In genomic region chr2:231051116-231051515, GRCh38 we compare ENCODE assay signal across 1 cellular context.
TF ChIP-seq lines count a peak whose summit lies in the region.

No MANE protein-coding gene starts in this region.

TF ChIP-seq in GM23338, 12 proteins besides CTCF, POLR2A, EP300 and RAD21 (continued from another document):
- TF ChIP-seq ZNF462 (CRISPR knock-in tag; IDR thresholded peaks at IDR 0.05), result no peak
- TF ChIP-seq NANOG (IDR thresholded peaks at IDR 0.05; ENCODE audit: borderline replicate concordance), result no peak
- TF ChIP-seq EZH2phosphoT487 (IDR thresholded peaks at IDR 0.05; ENCODE audit: unreplicated experiment), result no peak
- TF ChIP-seq CREB1 (CRISPR knock-in tag; IDR thresholded peaks at IDR 0.05; ENCODE audit: low read depth), result no peak
- no peak for TF ChIP-seq JUNB (IDR thresholded peaks at IDR 0.05; ENCODE audit: unreplicated experiment)
- no peak for TF ChIP-seq ETS1 (IDR thresholded peaks at IDR 0.05)
- TF ChIP-seq POLR2AphosphoS5 (IDR thresholded peaks at IDR 0.05; ENCODE audit: low read depth), result no peak
- TF ChIP-seq ZNF331 (CRISPR knock-in tag; IDR thresholded peaks at IDR 0.05; ENCODE audit: low read depth), result no peak
- TF ChIP-seq REST (IDR thresholded peaks at IDR 0.05; ENCODE audit: unreplicated experiment), result no peak
TF ChIP-seq in GM23338: peak in this region for 0.
